8 cellular contexts compared by ENCODE assay signal in the genomic region with DNA sequence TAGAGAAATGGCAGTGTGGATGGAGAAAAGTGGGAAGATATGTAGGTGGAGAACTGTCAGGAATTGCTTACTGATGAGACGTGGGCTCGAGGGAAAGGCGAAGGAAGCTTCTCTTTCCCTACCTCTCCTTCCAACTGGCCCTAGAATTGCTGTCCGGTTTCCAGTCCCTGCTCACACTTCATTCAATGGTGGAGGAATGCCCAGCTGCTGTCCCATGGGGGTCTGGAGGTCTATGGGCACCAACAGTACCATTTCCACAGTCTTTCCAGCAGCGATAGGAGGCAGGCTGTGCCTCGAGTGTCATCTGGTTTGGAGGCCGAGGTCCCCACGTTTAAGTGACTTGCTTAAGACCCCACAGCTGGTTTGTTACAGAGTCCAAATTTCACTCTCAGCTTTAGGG. TPM values are rescaled to one million over a fixed set of nuclear protein-coding genes. Genes with fewer than 3 reads are reported as not detected.
A peak's percentile ranks its signal among the peaks of the same experiment; 100 is the strongest.
DNase-seq lines count a peak whose midpoint lies in the region; ATAC-seq and TF ChIP-seq lines count a peak whose summit lies in the region.

No MANE protein-coding gene starts in this region.

- H3K9me2 ChIP-seq in GM23248 (ENCODE audit: insufficient read depth) = no peaks in the 10 kb centered on the region

- no peaks in the 10 kb centered on the region for H3K9me3 Mint-ChIP-seq in activated CD8-positive, alpha-beta T cell treated with anti-CD3 and anti-CD28 coated beads for 36 hours
- no peaks in the 10 kb centered on the region for H3K9me3 Mint-ChIP-seq in glutamatergic neuron (ENCODE audit: unreplicated experiment)

- 43 to 47% methylated on average over 8 of the region's 8 CpGs for WGBS in GM23248 (ENCODE audit: low coverage in 1 of 2, low lambda C conversion rate in 2 of 2, missing lambda C conversion rate in 2 of 2), 2 experiments

- intact Hi-C loops in activated CD8-positive, alpha-beta T cell treated with anti-CD3 and anti-CD28 coated beads for 36 hours (cut with micrococcal nuclease) = no loop called here

- H3K4me3 ChIP-seq in GM23248 = peak overlapping the region; percentile 74
- peak overlapping the region; percentile 69 for H3K4me3 ChIP-seq in skeletal muscle satellite cell (ENCODE audit: low read length)

- H3K79me2 ChIP-seq in GM23248 (ENCODE audit: insufficient read depth) = no peaks in the 10 kb centered on the region

- H3K9ac ChIP-seq in GM23248 (peak overlapping the region; percentile 56), skeletal muscle satellite cell (ENCODE audit: low read depth, low read length) (peak overlapping the region; percentile 51)

- H3K36me3 ChIP-seq in GM23248 (ENCODE audit: low read depth) (no peaks in the 10 kb centered on the region), skeletal muscle satellite cell (ENCODE audit: insufficient read depth, low read length) (no peaks in the 10 kb centered on the region)

- H3K4me1 ChIP-seq in GM23248 (ENCODE audit: insufficient read depth) = peaks cover 23% of the 10 kb centered on the region
- peaks cover 11% of the 10 kb centered on the region for H3K4me1 ChIP-seq in skeletal muscle satellite cell (ENCODE audit: control insufficient read depth, insufficient read depth, low read length)

- no peaks in the 10 kb centered on the region for H3K36me3 Mint-ChIP-seq in activated CD8-positive, alpha-beta T cell treated with anti-CD3 and anti-CD28 coated beads for 36 hours (ENCODE audit: low read depth)
- peaks cover 10% of the 10 kb centered on the region for H3K36me3 Mint-ChIP-seq in glutamatergic neuron (ENCODE audit: unreplicated experiment)

- TF ChIP-seq CTCF in activated CD8-positive, alpha-beta T cell treated with anti-CD3 and anti-CD28 coated beads for 36 hours (IDR thresholded peaks at IDR 0.05) = no peak
- TF ChIP-seq CTCF in glutamatergic neuron (IDR thresholded peaks at IDR 0.05; ENCODE audit: partially characterized antibody, unreplicated experiment) = no peak

- no peaks in the 10 kb centered on the region for H4K20me1 ChIP-seq in GM23248 (ENCODE audit: insufficient read depth)

- H3K27me3 ChIP-seq in GM23248 (replicated peaks; ENCODE audit: insufficient read depth) = no peaks in the 10 kb centered on the region
- no peaks in the 10 kb centered on the region for H3K27me3 ChIP-seq in skeletal muscle satellite cell (ENCODE audit: control insufficient read depth, insufficient read depth, low read length)

- peaks cover 24% of the 10 kb centered on the region for H3K4me1 Mint-ChIP-seq in activated CD8-positive, alpha-beta T cell treated with anti-CD3 and anti-CD28 coated beads for 36 hours (ENCODE audit: low read depth)
- peaks cover 4% of the 10 kb centered on the region for H3K4me1 Mint-ChIP-seq in glutamatergic neuron (ENCODE audit: low read depth, unreplicated experiment)

- no peak for DNase-seq in GM23248
- no peak for DNase-seq in activated CD8-positive, alpha-beta T cell treated with anti-CD3 and anti-CD28 coated beads for 36 hours
- DNase-seq in glutamatergic neuron = no peak
- no peak for DNase-seq in NCI-H1694 (lab: John Stamatoyannopoulos, UW)

- H3K27ac Mint-ChIP-seq in activated CD8-positive, alpha-beta T cell treated with anti-CD3 and anti-CD28 coated beads for 36 hours = peak overlapping the region; percentile 89
- no peak overlapping the region for H3K27ac Mint-ChIP-seq in glutamatergic neuron (ENCODE audit: unreplicated experiment)

- H3K4me2 ChIP-seq in GM23248 (ENCODE audit: unreplicated experiment) (peak overlapping the region; percentile 95), skeletal muscle satellite cell (ENCODE audit: low read length) (peak overlapping the region; percentile 89)

- H3K9me3 ChIP-seq in GM23248 (ENCODE audit: low read depth) (no peaks in the 10 kb centered on the region), skeletal muscle satellite cell (replicated peaks; ENCODE audit: low read length) (no peaks in the 10 kb centered on the region)

- ATAC-seq in activated CD8-positive, alpha-beta T cell treated with anti-CD3 and anti-CD28 coated beads for 36 hours = no peak
- ATAC-seq in HG03442 (IDR thresholded peaks at IDR 0.05; ENCODE audit: unreplicated experiment) (no peak), HG03457 (IDR thresholded peaks at IDR 0.05; ENCODE audit: unreplicated experiment) (no peak), HG02588 (IDR thresholded peaks at IDR 0.05; ENCODE audit: unreplicated experiment) (no peak)

- H3K4me3 Mint-ChIP-seq in activated CD8-positive, alpha-beta T cell treated with anti-CD3 and anti-CD28 coated beads for 36 hours = peak overlapping the region; percentile 81
- peak overlapping the region; percentile 77 for H3K4me3 Mint-ChIP-seq in glutamatergic neuron (ENCODE audit: unreplicated experiment)

- in situ Hi-C loops in GM23248 (cut with MboI) = no loop called here

- H3K27ac ChIP-seq in GM23248 = no peak overlapping the region

- POLR2A ChIA-PET in activated CD8-positive, alpha-beta T cell treated with anti-CD3 and anti-CD28 coated beads for 36 hours (lab: Charles Lee) = interaction anchor here (1.0 kb wide), 1 partner anchor 13 kb away, joined by 3 read pairs; no protein-coding TSS in a partner anchor

- CTCF ChIA-PET in activated CD8-positive, alpha-beta T cell treated with anti-CD3 and anti-CD28 coated beads for 36 hours (lab: Charles Lee) = interaction anchor here (2.0 kb wide), 1 partner anchor 31 kb away, joined by 4 read pairs; no protein-coding TSS in a partner anchor

- H2AFZ ChIP-seq in GM23248 = peak overlapping the region; percentile 100

- peaks cover 5% of the 10 kb centered on the region for H3F3A ChIP-seq in GM23248 (ENCODE audit: insufficient read depth)

- H3K27me3 Mint-ChIP-seq in activated CD8-positive, alpha-beta T cell treated with anti-CD3 and anti-CD28 coated beads for 36 hours = peaks cover 2% of the 10 kb centered on the region
- H3K27me3 Mint-ChIP-seq in glutamatergic neuron (ENCODE audit: unreplicated experiment) = peaks cover 11% of the 10 kb centered on the region

RNA-seq across cellular contexts. Expression of gene CD1D, which starts 31.5 kb away (rescaled TPM):
- total RNA-seq in GM23248 (2014; rRNA removed; shearing (Covaris generic)) = not detected in 2 replicates
- polyA plus RNA-seq in GM23248 (2016; fragmentation: Nextera tagmentation; extraction: Ambion mirVana) = 0.11 TPM in 1 of 2 replicates, not detected in the other
- not detected for total RNA-seq in activated CD8-positive, alpha-beta T cell treated with anti-CD3 and anti-CD28 coated beads for 36 hours
- total RNA-seq in glutamatergic neuron (ENCODE audit: unreplicated experiment) = 0.25 TPM
- 0.22 and 1.0 TPM in 2 replicates for total RNA-seq in skeletal muscle satellite cell (2012; rRNA removed)
